10 cellular contexts compared by ENCODE assay signal in genomic region chr18:76265375-76266225, GRCh38.
A peak's percentile ranks its signal among the peaks of the same experiment; 100 is the strongest.
DNase-seq lines count a peak whose midpoint lies in the region; ATAC-seq and TF ChIP-seq lines count a peak whose summit lies in the region.
"Had no signal": no experiment of that assay in that cellular context is flagged by ENCODE, and none has a peak within 500 bp of the region (broad histone marks: within the 10 kb centered on the region; RNA-seq: fewer than 3 reads in every experiment).

No MANE protein-coding gene starts in this region.

- no peak overlapping the region for H3K9ac ChIP-seq in Karpas-422 (ENCODE audit: low read length)

- peaks cover 41% of the 10 kb centered on the region for H3K4me1 Mint-ChIP-seq in neural crest cell
- no peaks in the 10 kb centered on the region for H3K4me1 Mint-ChIP-seq in activated naive CD4-positive, alpha-beta T cell treated with anti-CD3 and anti-CD28 coated beads, Interleukin-2, amount 10 ng/mL, durations not matched to agents 7 days and 5 days

- H3K27me3 ChIP-seq in upper lobe of right lung: no peaks in the 10 kb centered on the region
- 0 out of 2 replicates have a peak, but pooled peaks cover 3% of the 10 kb centered on the region for H3K27me3 ChIP-seq in Karpas-422 (ENCODE audit: low read length)

- peak overlapping the region; percentile 90 for H3K27ac ChIP-seq in upper lobe of right lung
- no peak overlapping the region for H3K27ac ChIP-seq in Karpas-422 (ENCODE audit: low read length)

- H3K4me3 Mint-ChIP-seq in neural crest cell: no peak overlapping the region
- no peak overlapping the region for H3K4me3 Mint-ChIP-seq in activated naive CD4-positive, alpha-beta T cell treated with anti-CD3 and anti-CD28 coated beads, Interleukin-2, amount 10 ng/mL, durations not matched to agents 7 days and 5 days
- H3K4me3 Mint-ChIP-seq: stimulated activated naive CD8-positive, alpha-beta T cell treated with anti-CD3 and anti-CD28 coated beads, Interleukin-15, Interleukin-2, amounts not matched to agents 100 ng/mL and 50 ng/mL, for 24 hours had no signal

- no peaks in the 10 kb centered on the region for H3K36me3 Mint-ChIP-seq in neural crest cell (ENCODE audit: low read depth)
- no peaks in the 10 kb centered on the region for H3K36me3 Mint-ChIP-seq in activated naive CD4-positive, alpha-beta T cell treated with anti-CD3 and anti-CD28 coated beads, Interleukin-2, amount 10 ng/mL, durations not matched to agents 7 days and 5 days

- intact Hi-C loops in upper lobe of right lung (cut with DNase I): no loop called here

- H3K9me3 Mint-ChIP-seq in neural crest cell: no peaks in the 10 kb centered on the region
- no peaks in the 10 kb centered on the region for H3K9me3 Mint-ChIP-seq in activated naive CD4-positive, alpha-beta T cell treated with anti-CD3 and anti-CD28 coated beads, Interleukin-2, amount 10 ng/mL, durations not matched to agents 7 days and 5 days
- H3K9me3 Mint-ChIP-seq: stimulated activated naive CD8-positive, alpha-beta T cell treated with anti-CD3 and anti-CD28 coated beads, Interleukin-15, Interleukin-2, amounts not matched to agents 100 ng/mL and 50 ng/mL, for 24 hours had no signal

- DNase-seq in NCI-H510A treated with DMSO at 0.1 percent for 48 hours (lab: John Stamatoyannopoulos, UW): peak; percentile 63
- no peak for DNase-seq in NCI-H510A (lab: John Stamatoyannopoulos, UW)
- peak; percentile 9 for DNase-seq in fibroblast of the conjunctiva (ENCODE audit: low read depth)
- DNase-seq in neural crest cell (ENCODE audit: low read depth, low spot score): no peak
- DNase-seq in upper lobe of right lung: peak; percentile 76
- no peak for DNase-seq in NAMALWA (ENCODE audit: low spot score)
- no peak for DNase-seq in activated naive CD4-positive, alpha-beta T cell treated with anti-CD3 and anti-CD28 coated beads, Interleukin-2, amount 10 ng/mL, durations not matched to agents 7 days and 5 days
- DNase-seq in Karpas-422: no peak

- no peak overlapping the region for H3K4me2 ChIP-seq in Karpas-422 (ENCODE audit: low read depth, low read length, poor library complexity, severe bottlenecking)

- H3K4me3 ChIP-seq in upper lobe of right lung: peak overlapping the region; percentile 24
- H3K4me3 ChIP-seq in Karpas-422 (ENCODE audit: low read length): no peak overlapping the region

- no peaks in the 10 kb centered on the region for H4K20me1 ChIP-seq in Karpas-422 (ENCODE audit: insufficient read depth, low read depth, low read length)

- H3K36me3 ChIP-seq in upper lobe of right lung (no peaks in the 10 kb centered on the region), Karpas-422 (ENCODE audit: insufficient read depth, low read length) (no peaks in the 10 kb centered on the region)

- H3K9me2 ChIP-seq in Karpas-422 (replicated peaks; ENCODE audit: insufficient read depth, low read length): no peaks in the 10 kb centered on the region

- TF ChIP-seq CTCF in neural crest cell (conservative IDR thresholded peaks at IDR 0.05) (no peak), upper lobe of right lung (IDR thresholded peaks at IDR 0.05) (no peak)

- peak overlapping the region; percentile 72 for H3K27ac Mint-ChIP-seq in neural crest cell (ENCODE audit: unreplicated experiment)
- H3K27ac Mint-ChIP-seq in activated naive CD4-positive, alpha-beta T cell treated with anti-CD3 and anti-CD28 coated beads, Interleukin-2, amount 10 ng/mL, durations not matched to agents 7 days and 5 days: no peak overlapping the region
- H3K27ac Mint-ChIP-seq: stimulated activated naive CD8-positive, alpha-beta T cell treated with anti-CD3 and anti-CD28 coated beads, Interleukin-15, Interleukin-2, amounts not matched to agents 100 ng/mL and 50 ng/mL, for 24 hours had no signal

- peak; percentile 81 for ATAC-seq in upper lobe of right lung
- ATAC-seq: Panc1 had no signal

- H3K79me2 ChIP-seq in Karpas-422 (ENCODE audit: low read length): no peaks in the 10 kb centered on the region

- CTCF ChIA-PET in activated naive CD4-positive, alpha-beta T cell treated with anti-CD3 and anti-CD28 coated beads, Interleukin-2, amount 10 ng/mL, durations not matched to agents 7 days and 5 days (lab: Charles Lee): no interaction called here

- H2AFZ ChIP-seq in Karpas-422 (ENCODE audit: low read length): no peak overlapping the region

- H3K27me3 Mint-ChIP-seq in neural crest cell (ENCODE audit: low read depth): peaks cover 5% of the 10 kb centered on the region
- H3K27me3 Mint-ChIP-seq in activated naive CD4-positive, alpha-beta T cell treated with anti-CD3 and anti-CD28 coated beads, Interleukin-2, amount 10 ng/mL, durations not matched to agents 7 days and 5 days: peaks cover 25% of the 10 kb centered on the region

- H3K4me1 ChIP-seq in upper lobe of right lung (peaks cover 23% of the 10 kb centered on the region), Karpas-422 (ENCODE audit: low read length) (no peaks in the 10 kb centered on the region)

- H3K9me3 ChIP-seq in upper lobe of right lung: no peaks in the 10 kb centered on the region
- H3K9me3 ChIP-seq in Karpas-422 (ENCODE audit: low read length): no peaks in the 10 kb centered on the region

Comparison
In these comparisons a context has a peak if more than half of its experiments do, and no peak if none do; other contexts are left out.
1. DNase-seq: peak in NCI-H510A treated with DMSO at 0.1 percent for 48 hours (single experiment), fibroblast of the conjunctiva (single experiment) and upper lobe of right lung (single experiment); none in NCI-H510A (single experiment), neural crest cell (single experiment), NAMALWA (single experiment), activated naive CD4-positive, alpha-beta T cell treated with anti-CD3 and anti-CD28 coated beads, Interleukin-2, amount 10 ng/mL, durations not matched to agents 7 days and 5 days (single experiment) and Karpas-422 (single experiment).